13 cellular contexts compared by ENCODE assay signal in genomic region chr2:97716695-97717617, GRCh38. TPM values are rescaled to one million over a fixed set of nuclear protein-coding genes. Genes with fewer than 3 reads are reported as not detected.
A peak's percentile ranks its signal among the peaks of the same experiment; 100 is the strongest.
DNase-seq lines count a peak whose midpoint lies in the region; ATAC-seq and TF ChIP-seq lines count a peak whose summit lies in the region.
"Had no signal": no experiment of that assay in that cellular context is flagged by ENCODE, and none has a peak within 500 bp of the region (broad histone marks: within the 10 kb centered on the region; RNA-seq: fewer than 3 reads in every experiment).

No MANE protein-coding gene starts in this region.

- H3K27ac ChIP-seq in CD4-positive, alpha-beta T cell (ENCODE audit: low read depth, low read length): peak overlapping the region; percentile 88
- H3K27ac ChIP-seq in Peyer's patch (peak overlapping the region in 3 of 4 donors; percentile 53 to 72 (median 64)), osteoblast (ENCODE audit: low read depth, low read length) (no peak overlapping the region)
- H3K27ac ChIP-seq: psoas muscle had no signal

- no peaks in the 10 kb centered on the region for H3K27me3 Mint-ChIP-seq in CD4-positive, alpha-beta T cell
- H3K27me3 Mint-ChIP-seq in effector memory CD8-positive, alpha-beta T cell: no peaks in the 10 kb centered on the region

- H3K9me3 ChIP-seq in CD4-positive, alpha-beta T cell (ENCODE audit: control insufficient read depth, low read length): no peaks in the 10 kb centered on the region
- H3K9me3 ChIP-seq in Peyer's patch: no peaks in the 10 kb centered on the region
- no peaks in the 10 kb centered on the region for H3K9me3 ChIP-seq in osteoblast (ENCODE audit: low read depth, low read length)
- H3K9me3 ChIP-seq: psoas muscle had no signal

- no peaks in the 10 kb centered on the region for H3K27me3 ChIP-seq in CD4-positive, alpha-beta T cell (ENCODE audit: control insufficient read depth, insufficient read depth, low read length)
- no peaks in the 10 kb centered on the region for H3K27me3 ChIP-seq in Peyer's patch
- no peaks in the 10 kb centered on the region for H3K27me3 ChIP-seq in osteoblast (ENCODE audit: insufficient read depth, low read length)

- H3K4me1 ChIP-seq in Peyer's patch (no peaks in the 10 kb centered on the region), osteoblast (ENCODE audit: insufficient read depth, low read length) (no peaks in the 10 kb centered on the region)
- H3K4me1 ChIP-seq: psoas muscle had no signal

- peaks cover 78% of the 10 kb centered on the region for H3K36me3 Mint-ChIP-seq in CD4-positive, alpha-beta T cell (ENCODE audit: low read depth)
- H3K36me3 Mint-ChIP-seq in effector memory CD8-positive, alpha-beta T cell (ENCODE audit: insufficient read depth): peaks cover 77% of the 10 kb centered on the region

- no peak for ATAC-seq in CD4-positive, alpha-beta T cell (ENCODE audit: poor library complexity)
- no peak for ATAC-seq in effector memory CD8-positive, alpha-beta T cell (replicated peaks)
- ATAC-seq in GM21717 (IDR thresholded peaks at IDR 0.05; ENCODE audit: unreplicated experiment): no peak
- ATAC-seq: psoas muscle had no signal

- no peak overlapping the region for H3K4me2 ChIP-seq in osteoblast (ENCODE audit: insufficient read depth, low read length)

- CTCF ChIA-PET in CD4-positive, alpha-beta T cell (lab: Charles Lee): interaction anchor here (0.7 to 1.7 kb wide), 3 partner anchors 9 to 126 kb away, joined by 3 to 7 read pairs (median 3); no protein-coding TSS in a partner anchor

- peak overlapping the region in 2 of 4 donors; percentile 1 to 44 for H3K4me3 ChIP-seq in Peyer's patch
- H3K4me3 ChIP-seq in osteoblast (ENCODE audit: insufficient read depth, low read length): no peak overlapping the region
- H3K4me3 ChIP-seq: psoas muscle had no signal

- H2AFZ ChIP-seq in osteoblast (ENCODE audit: low read length): no peak overlapping the region

- H3K27ac Mint-ChIP-seq in CD4-positive, alpha-beta T cell: peak overlapping the region; percentile 98
- H3K27ac Mint-ChIP-seq in effector memory CD8-positive, alpha-beta T cell: peak overlapping the region; percentile 97 to 99
- H3K27ac Mint-ChIP-seq: dendritic cell treated with granulocyte-macrophage colony-stimulating factor and Interleukin-4, amounts not matched to agents 40 ng/mL and 50 ng/mL, for 4 days had no signal

- no peak for TF ChIP-seq CTCF in CD4-positive, alpha-beta T cell (IDR thresholded peaks at IDR 0.05)
- TF ChIP-seq CTCF in Peyer's patch (IDR thresholded peaks at IDR 0.05) (no peak), osteoblast (IDR thresholded peaks at IDR 0.05; ENCODE audit: extremely low read depth, low read depth, low read length) (no peak)

- H3K9me3 Mint-ChIP-seq in CD4-positive, alpha-beta T cell: no peaks in the 10 kb centered on the region
- no peaks in the 10 kb centered on the region for H3K9me3 Mint-ChIP-seq in effector memory CD8-positive, alpha-beta T cell
- H3K9me3 Mint-ChIP-seq: dendritic cell treated with granulocyte-macrophage colony-stimulating factor and Interleukin-4, amounts not matched to agents 40 ng/mL and 50 ng/mL, for 4 days had no signal

- no peaks in the 10 kb centered on the region for H3K79me2 ChIP-seq in osteoblast (ENCODE audit: insufficient read depth, low read length)

- no peak for TF ChIP-seq POLR2A in Peyer's patch (IDR thresholded peaks at IDR 0.05)

- POLR2A ChIA-PET in CD4-positive, alpha-beta T cell (lab: Charles Lee): interaction anchor here (2.6 to 3.4 kb wide), 3 partner anchors 24 to 71 kb away, joined by 10 to 20 read pairs (median 14); partner anchors contain the start of genes ACTR1B and COX5B

- no peaks in the 10 kb centered on the region for H4K20me1 ChIP-seq in osteoblast (ENCODE audit: insufficient read depth, low read length)

- DNase-seq in CD4-positive, alpha-beta T cell: peak in 1 of 10 experiments; percentile 34
- DNase-seq in Peyer's patch (peak in 1 of 3 donors; percentile 44), osteoblast (ENCODE audit: insufficient read length, low spot score, missing footprints) (peak; percentile 71), NCI-H526 (lab: John Stamatoyannopoulos, UW) (no peak), SHP77 treated with DMSO at 0.1 percent for 48 hours (lab: John Stamatoyannopoulos, UW) (no peak)
- DNase-seq in effector memory CD8-positive, alpha-beta T cell: no peak
- DNase-seq: C1 segment of cervical spinal cord; mammary epithelial cell; NCI-H1092 treated with DMSO at 0.1 percent for 48 hours; stimulated activated CD4-positive, alpha-beta T cell treated with anti-CD3 and anti-CD28 coated beads, Interleukin-1b, Interleukin-23, amount 100 ng/mL, for 48 hours had no signal

- H3K4me1 Mint-ChIP-seq in CD4-positive, alpha-beta T cell (ENCODE audit: low read depth): peaks cover 93% of the 10 kb centered on the region
- peaks cover 74 to 81% of the 10 kb centered on the region in 2 donors for H3K4me1 Mint-ChIP-seq in effector memory CD8-positive, alpha-beta T cell (ENCODE audit: low read depth in 2 of 2)

- H3K4me3 Mint-ChIP-seq in CD4-positive, alpha-beta T cell: peak overlapping the region; percentile 99
- H3K4me3 Mint-ChIP-seq in effector memory CD8-positive, alpha-beta T cell: peak overlapping the region; percentile 95 to 96
- H3K4me3 Mint-ChIP-seq: dendritic cell treated with granulocyte-macrophage colony-stimulating factor and Interleukin-4, amounts not matched to agents 40 ng/mL and 50 ng/mL, for 4 days had no signal

- intact Hi-C loops in CD4-positive, alpha-beta T cell (cut with DNase I, micrococcal nuclease): loop anchor here in 1 of 2 experiments (10.0 kb wide), 2 partner anchors 278 to 1108 kb away; partner anchors contain the start of gene TMEM131

- H3K36me3 ChIP-seq in Peyer's patch (no peaks in the 10 kb centered on the region), osteoblast (ENCODE audit: insufficient read depth, low read length) (no peaks in the 10 kb centered on the region)

RNA-seq across cellular contexts. Expression of gene ZAP70, which starts 3.6 kb away (rescaled TPM):
- 100 to 1,000 TPM; 440 to 470 TPM for total RNA-seq in CD4-positive, alpha-beta T cell
- total RNA-seq in Peyer's patch (10 to 100 TPM; 11.5 to 75.1 (median 27.2) TPM), osteoblast (under 0.01 TPM in 2 replicates)

RNA-seq across cellular contexts. Expression of gene C2orf92, which starts 47.4 kb away (rescaled TPM):
- 10 to 100 TPM; 12.4 to 13.4 TPM for total RNA-seq in CD4-positive, alpha-beta T cell
- total RNA-seq in Peyer's patch: 10 to 100 TPM in 3 of 4 donors, 1 to 10 TPM in 1; 5.3 to 70.1 (median 25.5) TPM
- 2.5 and 3.2 TPM in 2 replicates for total RNA-seq in osteoblast

RNA-seq across cellular contexts. Expression of gene ACTR1B, which starts 53.1 kb away (rescaled TPM):
- 10 to 100 TPM; 89.5 to 92.8 TPM for total RNA-seq in CD4-positive, alpha-beta T cell
- total RNA-seq in Peyer's patch (100 to 1,000 TPM in 1 of 4 donors, 10 to 100 TPM in 3; 64.3 to 151 (median 89.1) TPM), osteoblast (44.9 and 53.6 TPM in 2 replicates)

Comparison
In these comparisons a context has a peak if more than half of its experiments do, and no peak if none do; other contexts are left out.
1. RNA of gene ZAP70, which starts 3.6 kb away (total RNA-seq): 440 to 470 TPM in CD4-positive, alpha-beta T cell and 11.5 to 75.1 TPM in Peyer's patch; under 0.01 TPM in osteoblast; every median in the first group is over 10 times any median in the second.